1 cellular context compared by ENCODE assay signal in the genomic region with DNA sequence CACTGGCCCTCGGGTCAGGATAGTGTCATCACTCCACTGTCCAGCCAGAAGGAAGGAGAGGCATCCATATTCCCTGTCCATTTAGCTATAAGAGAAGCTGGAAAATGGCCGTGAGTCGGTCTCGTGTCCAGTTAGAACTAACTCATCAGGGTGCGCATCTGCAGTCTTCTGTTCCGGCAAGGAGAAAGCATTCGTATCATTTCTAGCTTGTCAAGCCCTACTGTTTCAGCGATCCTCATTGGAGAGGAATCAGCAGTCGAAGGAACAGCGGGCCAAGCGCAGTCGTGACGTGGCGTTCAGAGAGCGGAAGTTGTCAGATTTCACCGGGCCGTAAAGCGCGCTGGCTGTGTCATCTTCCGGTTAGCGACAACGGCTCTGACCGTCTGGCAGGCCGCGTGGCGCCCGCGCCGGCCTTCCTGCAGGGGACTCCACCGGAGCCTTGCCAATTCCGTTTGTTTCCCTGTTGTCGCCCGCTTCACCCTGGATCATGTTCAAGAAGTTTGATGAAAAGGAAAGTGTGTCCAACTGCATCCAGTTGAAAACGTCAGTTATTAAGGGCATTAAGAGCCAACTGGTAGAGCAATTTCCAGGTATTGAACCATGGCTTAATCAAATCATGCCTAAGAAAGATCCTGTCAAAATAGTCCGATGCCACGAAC.
TF ChIP-seq lines count a peak whose summit lies in the region.

No MANE protein-coding gene starts in this region.

TF ChIP-seq in GM12878, 131 proteins besides CTCF, POLR2A, EP300 and RAD21 (continued from another document):
- peak; percentile 50; the same call in 1 of the 2 replicates for TF ChIP-seq ATF7 (IDR thresholded peaks at IDR 0.05; ENCODE audit: low read depth)
- no peak for TF ChIP-seq NR2F1 (conservative IDR thresholded peaks at IDR 0.05)
- TF ChIP-seq NKRF (conservative IDR thresholded peaks at IDR 0.05) = peak; percentile 54
- TF ChIP-seq PML (IDR thresholded peaks at IDR 0.05; ENCODE audit: low read length) = peak; percentile 45; the same call in 1 of the 2 replicates
- TF ChIP-seq POLR2AphosphoS5 (IDR thresholded peaks at IDR 0.05; ENCODE audit: low read length) = peak; percentile 87
- no peak for TF ChIP-seq NFYA (IDR thresholded peaks at IDR 0.05; ENCODE audit: borderline replicate concordance, low read depth, low read length)
- peak; percentile 92 for TF ChIP-seq MYC (IDR thresholded peaks at IDR 0.05; ENCODE audit: insufficient read depth, insufficient read length, insufficient replicate concordance, low read length, severe bottlenecking)
- TF ChIP-seq IKZF1 (conservative IDR thresholded peaks at IDR 0.05) = 0 out of 2 replicates have a peak, but pooled peaks have one; percentile 40
- no peak for TF ChIP-seq ZNF207 (IDR thresholded peaks at IDR 0.05; ENCODE audit: borderline replicate concordance)
- peak; percentile 92 for TF ChIP-seq ZBTB40 (IDR thresholded peaks at IDR 0.05; ENCODE audit: borderline replicate concordance)
- TF ChIP-seq NR2C2 (IDR thresholded peaks at IDR 0.05; ENCODE audit: borderline replicate concordance, control insufficient read depth, insufficient read length, low read depth) = no peak
- TF ChIP-seq, protein P1, sequence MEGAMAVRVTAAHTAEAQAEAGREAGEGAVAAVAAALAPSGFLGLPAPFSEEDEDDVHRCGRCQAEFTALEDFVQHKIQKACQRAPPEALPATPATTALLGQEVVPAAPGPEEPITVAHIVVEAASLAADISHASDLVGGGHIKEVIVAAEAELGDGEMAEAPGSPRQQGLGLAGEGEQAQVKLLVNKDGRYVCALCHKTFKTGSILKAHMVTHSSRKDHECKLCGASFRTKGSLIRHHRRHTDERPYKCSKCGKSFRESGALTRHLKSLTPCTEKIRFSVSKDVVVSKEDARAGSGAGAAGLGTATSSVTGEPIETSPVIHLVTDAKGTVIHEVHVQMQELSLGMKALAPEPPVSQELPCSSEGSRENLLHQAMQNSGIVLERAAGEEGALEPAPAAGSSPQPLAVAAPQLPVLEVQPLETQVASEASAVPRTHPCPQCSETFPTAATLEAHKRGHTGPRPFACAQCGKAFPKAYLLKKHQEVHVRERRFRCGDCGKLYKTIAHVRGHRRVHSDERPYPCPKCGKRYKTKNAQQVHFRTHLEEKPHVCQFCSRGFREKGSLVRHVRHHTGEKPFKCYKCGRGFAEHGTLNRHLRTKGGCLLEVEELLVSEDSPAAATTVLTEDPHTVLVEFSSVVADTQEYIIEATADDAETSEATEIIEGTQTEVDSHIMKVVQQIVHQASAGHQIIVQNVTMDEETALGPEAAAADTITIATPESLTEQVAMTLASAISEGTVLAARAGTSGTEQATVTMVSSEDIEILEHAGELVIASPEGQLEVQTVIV (IDR thresholded peaks at IDR 0.05; ENCODE audit: borderline replicate concordance, partially characterized antibody) = peak; percentile 98
- no peak for TF ChIP-seq HDAC6 (IDR thresholded peaks at IDR 0.05; ENCODE audit: unreplicated experiment)
- peak; percentile 69 for TF ChIP-seq HCFC1 (IDR thresholded peaks at IDR 0.05; ENCODE audit: low read length)
- TF ChIP-seq MYB (IDR thresholded peaks at IDR 0.05; ENCODE audit: borderline replicate concordance, low read depth, low read length) = no peak
- TF ChIP-seq IKZF2 (IDR thresholded peaks at IDR 0.05) = no peak
- TF ChIP-seq SIN3A (IDR thresholded peaks at IDR 0.05; ENCODE audit: low read depth, low read length) = peak; percentile 53; the same call in 1 of the 2 replicates
- peak; percentile 98 for TF ChIP-seq CREM (IDR thresholded peaks at IDR 0.05; ENCODE audit: low read depth)
- peak; percentile 53; the same call in 1 of the 2 replicates for TF ChIP-seq POLR2AphosphoS2 (IDR thresholded peaks at IDR 0.05; ENCODE audit: low read depth, low read length)
- peak; percentile 39 for TF ChIP-seq SIX5 (IDR thresholded peaks at IDR 0.05; ENCODE audit: low read depth, low read length, severe bottlenecking)
- TF ChIP-seq SMAD5 (IDR thresholded peaks at IDR 0.05; ENCODE audit: low read depth) = peak; percentile 87
- no peak for TF ChIP-seq SREBF2 (IDR thresholded peaks at IDR 0.05; ENCODE audit: low read length)
- no peak for TF ChIP-seq JUNB (IDR thresholded peaks at IDR 0.05)
- TF ChIP-seq FOXK2 (IDR thresholded peaks at IDR 0.05) = 0 out of 2 replicates have a peak, but pooled peaks have one; percentile 20
- TF ChIP-seq PBX3 (IDR thresholded peaks at IDR 0.05; ENCODE audit: insufficient replicate concordance, low read depth, low read length) = no peak
- TF ChIP-seq EED (IDR thresholded peaks at IDR 0.05; ENCODE audit: low read depth) = no peak
- TF ChIP-seq FOS (IDR thresholded peaks at IDR 0.05; ENCODE audit: borderline replicate concordance, extremely low read depth, insufficient read length) = no peak
- no peak for TF ChIP-seq MEF2A (IDR thresholded peaks at IDR 0.05; ENCODE audit: insufficient read depth, low read depth, low read length)
- peak in 1 of 2 experiments; percentile 26; a peak in 1 of 4 replicates for TF ChIP-seq BHLHE40 (IDR thresholded peaks at IDR 0.05; ENCODE audit: borderline replicate concordance in 1 of 2, low read depth in 2 of 2, low read length in 1 of 2)
- peak; percentile 13; the same call in 1 of the 2 replicates for TF ChIP-seq SPI1 (IDR thresholded peaks at IDR 0.05; ENCODE audit: borderline replicate concordance, insufficient read depth, low read depth, low read length)
- peak; percentile 39; the same call in 1 of the 2 replicates for TF ChIP-seq NBN (IDR thresholded peaks at IDR 0.05)
- TF ChIP-seq TAF1 (IDR thresholded peaks at IDR 0.05; ENCODE audit: borderline replicate concordance, low read depth, low read length) = peak; percentile 80
- TF ChIP-seq YY1 (IDR thresholded peaks at IDR 0.05; ENCODE audit: low read depth, low read length) = peak; percentile 75; the same call in 1 of the 2 replicates
- no peak for TF ChIP-seq NFXL1 (IDR thresholded peaks at IDR 0.05; ENCODE audit: borderline replicate concordance)
- 0 out of 2 replicates have a peak, but pooled peaks have one; percentile 42 for TF ChIP-seq ASH2L (IDR thresholded peaks at IDR 0.05; ENCODE audit: borderline replicate concordance, low read depth)
- peak; percentile 93 for TF ChIP-seq GABPA (IDR thresholded peaks at IDR 0.05; ENCODE audit: low read depth)
- TF ChIP-seq CREB1 (IDR thresholded peaks at IDR 0.05; ENCODE audit: low read depth) = peak; percentile 98
- peak; percentile 65; the same call in 1 of the 2 replicates for TF ChIP-seq CBFB (IDR thresholded peaks at IDR 0.05; ENCODE audit: low read depth)
- peak; percentile 51; the same call in 1 of the 3 replicates for TF ChIP-seq POU2F2 (IDR thresholded peaks at IDR 0.05; ENCODE audit: borderline replicate concordance, low read depth, low read length)
- TF ChIP-seq MXI1 (IDR thresholded peaks at IDR 0.05; ENCODE audit: low read depth, low read length) = peak; percentile 93
- peak; percentile 72 for TF ChIP-seq E2F8 (IDR thresholded peaks at IDR 0.05; ENCODE audit: low read depth, partially characterized antibody)
- TF ChIP-seq FOXM1 (IDR thresholded peaks at IDR 0.05; ENCODE audit: low read depth, low read length) = no peak
- TF ChIP-seq RELB (IDR thresholded peaks at IDR 0.05; ENCODE audit: low read depth) = peak; percentile 59; the same call in 1 of the 2 replicates
TF ChIP-seq in GM12878: peak in this region for 30.
